1 cellular context compared by ENCODE assay signal in genomic region chr6:13978102-13978640, GRCh38.
TF ChIP-seq lines count a peak whose summit lies in the region.

No MANE protein-coding gene starts in this region.

TF ChIP-seq in H1, 55 proteins besides CTCF, POLR2A, EP300 and RAD21:
- TF ChIP-seq KDM4A (IDR thresholded peaks at IDR 0.05; ENCODE audit: low read depth, low read length, severe bottlenecking), result no peak
